ENCODE assay signal across 8 cellular contexts in genomic region chr4:130563185-130563890, GRCh38.
DNase-seq lines count a peak whose midpoint lies in the region; ATAC-seq, FAIRE-seq and TF ChIP-seq lines count a peak whose summit lies in the region.

No MANE protein-coding gene starts in this region.

- no peak for ATAC-seq in HG02798 (IDR thresholded peaks at IDR 0.05; ENCODE audit: poor library complexity, unreplicated experiment)

- no peak for TF ChIP-seq EP300 in transverse colon (IDR thresholded peaks at IDR 0.05; ENCODE audit: low read depth)

- CTCF ChIA-PET in A673 (lab: Charles Lee), result interaction anchor here (0.6 to 1.9 kb wide), 3 partner anchors 16 to 245 kb away, joined by 3 to 10 read pairs (median 5); no protein-coding TSS in a partner anchor

- TF ChIP-seq CTCF in A673 (conservative IDR thresholded peaks at IDR 0.05; ENCODE audit: low read depth, low read length) (peak; percentile 74), KMS-11 (conservative IDR thresholded peaks at IDR 0.05; ENCODE audit: low read depth, low read length) (peak; percentile 39; the same call in 1 of the 2 replicates), WI38 (IDR thresholded peaks at IDR 0.05; ENCODE audit: low read depth, low read length) (peak; percentile 69), hepatocyte (IDR thresholded peaks at IDR 0.05; ENCODE audit: poor library complexity) (peak; percentile 55), transverse colon (IDR thresholded peaks at IDR 0.05) (peak in 1 of 5 experiments; percentile 18)

- H3K9ac ChIP-seq in KMS-11, result no peak overlapping the region

- no peaks in the 10 kb centered on the region for H3K9me3 ChIP-seq in A673 (ENCODE audit: low read depth, low read length, poor library complexity, severe bottlenecking)
- H3K9me3 ChIP-seq in hepatocyte (ENCODE audit: low read depth), result no peaks in the 10 kb centered on the region
- H3K9me3 ChIP-seq in small intestine (ENCODE audit: control insufficient read depth, low read depth), result no peaks in the 10 kb centered on the region
- H3K9me3 ChIP-seq in transverse colon, result peaks cover 0 to under 1% of the 10 kb centered on the region in 2 donors

- intact Hi-C loops in A673 (cut with micrococcal nuclease; ENCODE audit: unreplicated experiment) (loop anchor here (5.0 kb wide), 3 partner anchors 184 to 529 kb away; no protein-coding TSS in a partner anchor), transverse colon (cut with DNase I; ENCODE audit: low total_unique reads) (no loop called here)

- H3K4me1 ChIP-seq in A673 (ENCODE audit: insufficient read depth, low read length, poor library complexity, severe bottlenecking) (no peaks in the 10 kb centered on the region), KMS-11 (ENCODE audit: low read depth, poor library complexity, severe bottlenecking) (no peaks in the 10 kb centered on the region), hepatocyte (ENCODE audit: insufficient read depth) (no peaks in the 10 kb centered on the region), small intestine (ENCODE audit: control insufficient read depth in 2 of 2, insufficient read depth in 1 of 2, low read depth in 1 of 2, low read length in 1 of 2) (no peaks in the 10 kb centered on the region), transverse colon (peaks cover 0 to 4% (median 0%) of the 10 kb centered on the region in 4 donors)

- no peak for TF ChIP-seq POLR2A in transverse colon (IDR thresholded peaks at IDR 0.05)

- POLR2A ChIA-PET in A673 (lab: Charles Lee; ENCODE audit: low non-redundant PET), result interaction anchor here (0.6 to 0.7 kb wide), 2 partner anchors 371 to 1603 kb away, joined by 5 to 9 read pairs; no protein-coding TSS in a partner anchor

- H3K79me2 ChIP-seq in KMS-11 (ENCODE audit: insufficient read depth, low read depth) (no peaks in the 10 kb centered on the region), hepatocyte (no peaks in the 10 kb centered on the region)

- H3K4me2 ChIP-seq in KMS-11 (no peak overlapping the region), hepatocyte (peak overlapping the region; percentile 73)

- no peaks in the 10 kb centered on the region for H3K9me2 ChIP-seq in hepatocyte (replicated peaks; ENCODE audit: insufficient read depth)

- H2AFZ ChIP-seq in KMS-11 (ENCODE audit: low read depth) (peak overlapping the region; percentile 53; the same call in 1 of the 2 replicates), hepatocyte (peak overlapping the region; percentile 62)

- DNase-seq in A673 (ENCODE audit: low spot score), result peak; percentile 83
- DNase-seq in hepatocyte (ENCODE audit: low spot score), result peak; percentile 77
- DNase-seq in small intestine, result peak; percentile 24
- DNase-seq in transverse colon, result no peak
- DNase-seq in NOMO-1 treated with DMSO at 0.1 percent for 48 hours (lab: John Stamatoyannopoulos, UW; ENCODE audit: unreplicated experiment), result no peak

- H4K20me1 ChIP-seq in KMS-11 (ENCODE audit: insufficient read depth) (no peaks in the 10 kb centered on the region), hepatocyte (ENCODE audit: insufficient read depth, poor library complexity, severe bottlenecking) (no peaks in the 10 kb centered on the region)

- no peaks in the 10 kb centered on the region for H3K36me3 ChIP-seq in A673 (ENCODE audit: insufficient read depth, low read length, poor library complexity, severe bottlenecking)
- no peaks in the 10 kb centered on the region for H3K36me3 ChIP-seq in KMS-11 (ENCODE audit: insufficient read depth)
- no peaks in the 10 kb centered on the region for H3K36me3 ChIP-seq in hepatocyte (replicated peaks; ENCODE audit: insufficient read depth, low read depth)
- no peaks in the 10 kb centered on the region for H3K36me3 ChIP-seq in small intestine (ENCODE audit: control insufficient read depth in 2 of 2, insufficient read depth in 2 of 2, low read length in 2 of 2)
- H3K36me3 ChIP-seq in transverse colon, result no peaks in the 10 kb centered on the region

- FAIRE-seq in small intestine (lab: Jason Lieb, UNC), result no peak

- no peaks in the 10 kb centered on the region for H3K27me3 ChIP-seq in A673 (replicated peaks; ENCODE audit: insufficient read depth, low read depth, low read length, poor library complexity)
- H3K27me3 ChIP-seq in KMS-11 (ENCODE audit: insufficient read depth, low read depth), result no peaks in the 10 kb centered on the region
- H3K27me3 ChIP-seq in hepatocyte, result no peaks in the 10 kb centered on the region
- H3K27me3 ChIP-seq in small intestine (ENCODE audit: control insufficient read depth in 2 of 2, insufficient read depth in 2 of 2, low read length in 2 of 2), result no peaks in the 10 kb centered on the region
- H3K27me3 ChIP-seq in transverse colon, result no peaks in the 10 kb centered on the region

- no peak overlapping the region for H3K27ac ChIP-seq in A673 (ENCODE audit: low read depth, low read length, poor library complexity, severe bottlenecking)
- H3K27ac ChIP-seq in KMS-11, result no peak overlapping the region
- H3K27ac ChIP-seq in hepatocyte, result no peak overlapping the region
- H3K27ac ChIP-seq in small intestine (ENCODE audit: low read depth in 1 of 2, low read length in 1 of 2), result no peak overlapping the region
- no peak overlapping the region for H3K27ac ChIP-seq in transverse colon

- WGBS in hepatocyte (ENCODE audit: low lambda C conversion rate, missing lambda C conversion rate), result 25% methylated on average over 8 of the region's 8 CpGs
- 16 to 19% (median 17%) methylated on average over 8 of the region's 8 CpGs for WGBS in small intestine, 3 donors
- WGBS in transverse colon (ENCODE audit: low coverage in 1 of 2), 2 donors, result 16 to 26% methylated on average over 8 of the region's 8 CpGs

- no TSS peak for BruUV-seq in A673 (replicated peaks; lab: Mats Ljungman, UMichigan)

- in situ Hi-C loops in transverse colon (cut with MboI; ENCODE audit: low pct_ligation_motif_present in 1 of 4, low pct_unique_long_range_greater_than_20kb in 1 of 4, low sequenced_read_pairs in 3 of 4), result no loop called here

- H3K4me3 ChIP-seq in A673 (ENCODE audit: low read depth, low read length, poor library complexity, severe bottlenecking) (peak overlapping the region; percentile 39), KMS-11 (IDR thresholded peaks at IDR 0.05; ENCODE audit: insufficient read depth, low read depth, low read length) (no peak overlapping the region), WI38 (ENCODE audit: low read depth, low read length) (peak overlapping the region; percentile 52), hepatocyte (peak overlapping the region; percentile 8), small intestine (ENCODE audit: low read depth in 1 of 2, low read length in 2 of 2) (no peak overlapping the region), transverse colon (peak overlapping the region in 1 of 4 donors; percentile 23)

Comparison
In these comparisons a context has a peak if more than half of its experiments do, and no peak if none do; other contexts are left out.
1. DNase-seq: peak in A673 (single experiment), hepatocyte (single experiment) and small intestine (single experiment); none in transverse colon (single experiment) and NOMO-1 treated with DMSO at 0.1 percent for 48 hours (single experiment).
2. H3K4me3 ChIP-seq: peak in A673 (single experiment), WI38 (single experiment) and hepatocyte (single experiment); none in KMS-11 (single experiment) and small intestine (0 of 2).